Comparison of ENCODE assay signal across 1 cellular context in the genomic region with DNA sequence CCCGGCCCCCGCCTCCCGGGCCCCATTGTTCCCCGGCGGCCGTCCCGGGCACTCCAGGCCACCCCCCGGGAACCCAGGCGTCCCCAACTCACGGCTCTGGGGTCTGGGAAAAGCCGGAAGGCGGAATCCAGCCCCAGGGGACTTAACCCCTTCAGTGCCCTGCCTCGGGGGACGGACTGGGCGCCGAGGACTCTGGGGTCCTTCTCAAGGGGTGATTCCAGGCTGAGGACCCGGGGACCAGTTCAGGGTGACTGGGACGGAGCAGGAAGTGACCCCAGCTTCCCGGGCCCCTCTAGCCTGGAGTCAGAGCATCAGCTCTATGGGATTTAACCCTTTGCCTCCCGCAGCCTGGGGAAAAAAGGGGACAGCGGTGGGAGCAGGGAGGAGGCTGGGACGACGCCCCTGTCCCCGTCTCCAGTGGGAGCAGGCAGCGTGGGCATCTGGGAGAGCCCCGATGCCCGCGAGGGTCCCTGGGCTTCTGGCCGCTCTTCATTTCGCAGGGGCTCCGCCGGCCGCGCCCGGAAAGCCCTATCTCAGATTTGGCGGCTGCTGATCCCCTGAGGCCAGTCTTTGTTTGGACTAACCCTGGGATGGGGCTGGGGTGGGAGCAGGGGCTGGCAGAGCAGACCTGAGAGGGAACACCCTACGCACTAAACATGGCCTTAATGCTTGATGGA.
TF ChIP-seq lines count a peak whose summit lies in the region.

TSS of gene ZNF629 (minus strand) at position 270 of the 677 bp plus-strand sequence. CDS start 2,723 bp downstream, outside the sequence.

TF ChIP-seq in HepG2, 621 proteins besides CTCF, POLR2A, EP300 and RAD21 (continued from another document and continues in another):
- no peak for TF ChIP-seq ATF5 (CRISPR knock-in tag; IDR thresholded peaks at IDR 0.05; ENCODE audit: low read depth)
- peak; percentile 80 for TF ChIP-seq HNRNPH1 (optimal IDR thresholded peaks at IDR 0.05; ENCODE audit: low read depth, low read length)
- no peak; the same call in 1 of the 2 replicates for TF ChIP-seq ZNF232 (CRISPR knock-in tag; IDR thresholded peaks at IDR 0.05; ENCODE audit: borderline replicate concordance)
- TF ChIP-seq SKI (IDR thresholded peaks at IDR 0.05; ENCODE audit: partially characterized antibody) = peak; percentile 17
- TF ChIP-seq HIVEP1 (CRISPR knock-in tag; IDR thresholded peaks at IDR 0.05) = no peak; the same call in 1 of the 2 replicates
- TF ChIP-seq RELA (CRISPR knock-in tag; IDR thresholded peaks at IDR 0.05) = no peak
- TF ChIP-seq ZSCAN25 (CRISPR knock-in tag; IDR thresholded peaks at IDR 0.05) = peak; percentile 52; the same call in 1 of the 2 replicates
- TF ChIP-seq DNMT1 (CRISPR knock-in tag; IDR thresholded peaks at IDR 0.05) = 0 out of 2 replicates have a peak, but pooled peaks have one; percentile 15
- TF ChIP-seq ZBTB38 (CRISPR knock-in tag; IDR thresholded peaks at IDR 0.05) = peak; percentile 65
- peak; percentile 89; the same call in 1 of the 2 replicates for TF ChIP-seq SIN3A (IDR thresholded peaks at IDR 0.05; ENCODE audit: borderline replicate concordance, low read depth, low read length)
- TF ChIP-seq, protein P1, sequence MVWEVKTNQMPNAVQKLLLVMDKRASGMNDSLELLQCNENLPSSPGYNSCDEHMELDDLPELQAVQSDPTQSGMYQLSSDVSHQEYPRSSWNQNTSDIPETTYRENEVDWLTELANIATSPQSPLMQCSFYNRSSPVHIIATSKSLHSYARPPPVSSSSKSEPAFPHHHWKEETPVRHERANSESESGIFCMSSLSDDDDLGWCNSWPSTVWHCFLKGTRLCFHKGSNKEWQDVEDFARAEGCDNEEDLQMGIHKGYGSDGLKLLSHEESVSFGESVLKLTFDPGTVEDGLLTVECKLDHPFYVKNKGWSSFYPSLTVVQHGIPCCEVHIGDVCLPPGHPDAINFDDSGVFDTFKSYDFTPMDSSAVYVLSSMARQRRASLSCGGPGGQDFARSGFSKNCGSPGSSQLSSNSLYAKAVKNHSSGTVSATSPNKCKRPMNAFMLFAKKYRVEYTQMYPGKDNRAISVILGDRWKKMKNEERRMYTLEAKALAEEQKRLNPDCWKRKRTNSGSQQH (CRISPR knock-in tag; IDR thresholded peaks at IDR 0.05; ENCODE audit: low read depth) = peak; percentile 83; the same call in 1 of the 2 replicates
- no peak for TF ChIP-seq ZNF720 (CRISPR knock-in tag; IDR thresholded peaks at IDR 0.05)
- TF ChIP-seq ZNF512 (CRISPR knock-in tag; IDR thresholded peaks at IDR 0.05) = no peak
- peak; percentile 84 for TF ChIP-seq ZBTB39 (CRISPR knock-in tag; IDR thresholded peaks at IDR 0.05)
- peak; percentile 69 for TF ChIP-seq YY1 (IDR thresholded peaks at IDR 0.05; ENCODE audit: insufficient read depth, insufficient replicate concordance, low read depth, low read length)
- no peak; the same call in 1 of the 2 replicates for TF ChIP-seq SOX13 (IDR thresholded peaks at IDR 0.05)
- TF ChIP-seq SOX13 (CRISPR knock-in tag; conservative IDR thresholded peaks at IDR 0.05 in 1 of 2, IDR thresholded peaks at IDR 0.05 in 1 of 2) = 0 out of 4 replicates have a peak, but pooled peaks of 1 of the 2 experiments have one; percentile 5
- TF ChIP-seq ZNF124 (CRISPR knock-in tag; IDR thresholded peaks at IDR 0.05) = peak; percentile 34; the same call in 1 of the 2 replicates
- 0 out of 2 replicates have a peak, but pooled peaks have one; percentile 36 for TF ChIP-seq ZBTB1 (CRISPR knock-in tag; IDR thresholded peaks at IDR 0.05; ENCODE audit: borderline replicate concordance)
- peak; percentile 78 for TF ChIP-seq MTF2 (CRISPR knock-in tag; IDR thresholded peaks at IDR 0.05; ENCODE audit: borderline replicate concordance)
- TF ChIP-seq ATF7 (IDR thresholded peaks at IDR 0.05) = no peak
- no peak for TF ChIP-seq ATF7 (CRISPR knock-in tag; IDR thresholded peaks at IDR 0.05)
- TF ChIP-seq NR2F2 (IDR thresholded peaks at IDR 0.05; ENCODE audit: borderline replicate concordance, low read depth) = no peak
- 0 out of 2 replicates have a peak, but pooled peaks have one; percentile 71 for TF ChIP-seq ZFP37 (CRISPR knock-in tag; IDR thresholded peaks at IDR 0.05; ENCODE audit: borderline replicate concordance)
- TF ChIP-seq ZFAT (CRISPR knock-in tag; conservative IDR thresholded peaks at IDR 0.05) = no peak
- peak; percentile 94 for TF ChIP-seq ZBTB7B (CRISPR knock-in tag; IDR thresholded peaks at IDR 0.05)
- peak; percentile 33; the same call in 1 of the 2 replicates for TF ChIP-seq MIER2 (CRISPR knock-in tag; IDR thresholded peaks at IDR 0.05)
- TF ChIP-seq ETS1 (CRISPR knock-in tag; IDR thresholded peaks at IDR 0.05) = no peak
- peak; percentile 89 for TF ChIP-seq ETV5 (CRISPR knock-in tag; IDR thresholded peaks at IDR 0.05; ENCODE audit: borderline replicate concordance)
- TF ChIP-seq U2AF1 (optimal IDR thresholded peaks at IDR 0.05; ENCODE audit: low read depth, low read length) = peak; percentile 99
- TF ChIP-seq HMG20A (CRISPR knock-in tag; IDR thresholded peaks at IDR 0.05; ENCODE audit: borderline replicate concordance) = peak; percentile 43; the same call in 1 of the 2 replicates
- TF ChIP-seq ZFP62 (CRISPR knock-in tag; IDR thresholded peaks at IDR 0.05) = no peak
- TF ChIP-seq DRAP1 (CRISPR knock-in tag; IDR thresholded peaks at IDR 0.05) = peak; percentile 59
- no peak for TF ChIP-seq ZNF549 (CRISPR knock-in tag; IDR thresholded peaks at IDR 0.05)
- no peak for TF ChIP-seq ZNF367 (CRISPR knock-in tag; IDR thresholded peaks at IDR 0.05; ENCODE audit: borderline replicate concordance)
- TF ChIP-seq ZNF17 (CRISPR knock-in tag; IDR thresholded peaks at IDR 0.05) = no peak
- peak; percentile 84 for TF ChIP-seq GATAD2A (CRISPR knock-in tag; IDR thresholded peaks at IDR 0.05)
- peak; percentile 97 for TF ChIP-seq IKZF5 (CRISPR knock-in tag; IDR thresholded peaks at IDR 0.05)
- TF ChIP-seq TBX2 (CRISPR knock-in tag; IDR thresholded peaks at IDR 0.05; ENCODE audit: borderline replicate concordance) = peak; percentile 70
- TF ChIP-seq TAF1 (CRISPR knock-in tag; IDR thresholded peaks at IDR 0.05) = peak; percentile 96
- TF ChIP-seq SOX5 (CRISPR knock-in tag; IDR thresholded peaks at IDR 0.05; ENCODE audit: borderline replicate concordance) = peak; percentile 35; the same call in 1 of the 2 replicates
- TF ChIP-seq ZNF652 (CRISPR knock-in tag; IDR thresholded peaks at IDR 0.05; ENCODE audit: borderline replicate concordance, low read depth) = peak; percentile 100
- TF ChIP-seq ZNF484 (CRISPR knock-in tag; IDR thresholded peaks at IDR 0.05; ENCODE audit: borderline replicate concordance, low read depth) = 0 out of 2 replicates have a peak, but pooled peaks have one; percentile 23
- peak; percentile 76; the same call in 1 of the 2 replicates for TF ChIP-seq ZNF619 (CRISPR knock-in tag; IDR thresholded peaks at IDR 0.05)
- TF ChIP-seq ZEB1 (IDR thresholded peaks at IDR 0.05; ENCODE audit: insufficient replicate concordance, low read depth) = peak; percentile 19
- TF ChIP-seq, protein P2, sequence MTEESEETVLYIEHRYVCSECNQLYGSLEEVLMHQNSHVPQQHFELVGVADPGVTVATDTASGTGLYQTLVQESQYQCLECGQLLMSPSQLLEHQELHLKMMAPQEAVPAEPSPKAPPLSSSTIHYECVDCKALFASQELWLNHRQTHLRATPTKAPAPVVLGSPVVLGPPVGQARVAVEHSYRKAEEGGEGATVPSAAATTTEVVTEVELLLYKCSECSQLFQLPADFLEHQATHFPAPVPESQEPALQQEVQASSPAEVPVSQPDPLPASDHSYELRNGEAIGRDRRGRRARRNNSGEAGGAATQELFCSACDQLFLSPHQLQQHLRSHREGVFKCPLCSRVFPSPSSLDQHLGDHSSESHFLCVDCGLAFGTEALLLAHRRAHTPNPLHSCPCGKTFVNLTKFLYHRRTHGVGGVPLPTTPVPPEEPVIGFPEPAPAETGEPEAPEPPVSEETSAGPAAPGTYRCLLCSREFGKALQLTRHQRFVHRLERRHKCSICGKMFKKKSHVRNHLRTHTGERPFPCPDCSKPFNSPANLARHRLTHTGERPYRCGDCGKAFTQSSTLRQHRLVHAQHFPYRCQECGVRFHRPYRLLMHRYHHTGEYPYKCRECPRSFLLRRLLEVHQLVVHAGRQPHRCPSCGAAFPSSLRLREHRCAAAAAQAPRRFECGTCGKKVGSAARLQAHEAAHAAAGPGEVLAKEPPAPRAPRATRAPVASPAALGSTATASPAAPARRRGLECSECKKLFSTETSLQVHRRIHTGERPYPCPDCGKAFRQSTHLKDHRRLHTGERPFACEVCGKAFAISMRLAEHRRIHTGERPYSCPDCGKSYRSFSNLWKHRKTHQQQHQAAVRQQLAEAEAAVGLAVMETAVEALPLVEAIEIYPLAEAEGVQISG (CRISPR knock-in tag; IDR thresholded peaks at IDR 0.05) = peak; percentile 99
- TF ChIP-seq STAG1 (CRISPR knock-in tag; IDR thresholded peaks at IDR 0.05) = peak; percentile 20; the same call in 1 of the 2 replicates
- peak; percentile 94 for TF ChIP-seq XRCC5 (optimal IDR thresholded peaks at IDR 0.05; ENCODE audit: low read length)
